In genomic region chr4:130043796-130044195, GRCh38 we compare ENCODE assay signal across 13 cellular contexts.
DNase-seq lines count a peak whose midpoint lies in the region; ATAC-seq and TF ChIP-seq lines count a peak whose summit lies in the region.
"Had no signal": no experiment of that assay in that cellular context is flagged by ENCODE, and none has a peak within 500 bp of the region (broad histone marks: within the 10 kb centered on the region; RNA-seq: fewer than 3 reads in every experiment).

No MANE protein-coding gene starts in this region.

- H3K4me1 ChIP-seq in neural progenitor cell: no peaks in the 10 kb centered on the region
- H3K4me1 ChIP-seq in sigmoid colon: no peaks in the 10 kb centered on the region
- H3K4me1 ChIP-seq in esophagus squamous epithelium: no peaks in the 10 kb centered on the region
- H3K4me1 ChIP-seq: BLaER1 had no signal

- ATAC-seq in GM18499 (IDR thresholded peaks at IDR 0.05; ENCODE audit: insufficient read depth, unreplicated experiment): peak; percentile 84
- peak; percentile 90 for ATAC-seq in GM21619 (IDR thresholded peaks at IDR 0.05; ENCODE audit: unreplicated experiment)
- peak; percentile 90 for ATAC-seq in HG03460 (IDR thresholded peaks at IDR 0.05; ENCODE audit: unreplicated experiment)

- H3K9me3 ChIP-seq in neural progenitor cell (ENCODE audit: low read depth) (no peaks in the 10 kb centered on the region), sigmoid colon (no peaks in the 10 kb centered on the region), esophagus squamous epithelium (peaks cover 0 to 2% (median 0%) of the 10 kb centered on the region in 3 donors)
- H3K9me3 ChIP-seq: BLaER1 had no signal

- H3K36me3 ChIP-seq in neural progenitor cell (no peaks in the 10 kb centered on the region), sigmoid colon (no peaks in the 10 kb centered on the region), esophagus squamous epithelium (no peaks in the 10 kb centered on the region)
- H3K36me3 ChIP-seq: BLaER1 had no signal

- H3K4me3 ChIP-seq in neural progenitor cell: no peak overlapping the region
- H3K4me3 ChIP-seq in sigmoid colon: no peak overlapping the region
- H3K4me3 ChIP-seq in esophagus squamous epithelium: no peak overlapping the region
- H3K4me3 ChIP-seq: BLaER1 had no signal

- 7 to 34% methylated on average over 1 of the region's 1 CpG for WGBS in sigmoid colon, 2 donors
- 50 to 53% methylated on average over 1 of the region's 1 CpG for WGBS in esophagus squamous epithelium, 2 donors

- intact Hi-C loops in sigmoid colon (cut with DNase I): no loop called here
- intact Hi-C loops in esophagus squamous epithelium (cut with DNase I): no loop called here

- H3K4me1 Mint-ChIP-seq in neural progenitor cell: peaks cover 5% of the 10 kb centered on the region

- H3K79me2 ChIP-seq in neural progenitor cell (ENCODE audit: low read depth): no peaks in the 10 kb centered on the region

- DNase-seq in glomerular visceral epithelial cell (ENCODE audit: extremely low spot score): peak; percentile 70
- DNase-seq in neural progenitor cell (ENCODE audit: low spot score): no peak
- DNase-seq in AG08395 (ENCODE audit: low spot score): no peak
- no peak for DNase-seq in sigmoid colon
- no peak for DNase-seq in esophagus squamous epithelium (lab: John Stamatoyannopoulos, UW)
- DNase-seq: activated naive CD4-positive, alpha-beta T cell treated with Interleukin-2 at 50 U/mL for 16 hours; MV-4-11; NK-92 treated with Interleukin-12 subunit alpha and Interleukin-12 subunit beta, amount 100 ng/mL, for 24 hours had no signal

- H3K4me3 Mint-ChIP-seq in neural progenitor cell: no peak overlapping the region

- no peak overlapping the region for H3K4me2 ChIP-seq in neural progenitor cell
- H3K4me2 ChIP-seq: BLaER1 had no signal

- no peak for TF ChIP-seq POLR2A in sigmoid colon (IDR thresholded peaks at IDR 0.05)
- no peak for TF ChIP-seq POLR2A in esophagus squamous epithelium (IDR thresholded peaks at IDR 0.05)

- no peak overlapping the region for H2AFZ ChIP-seq in neural progenitor cell (replicated peaks)

- no peak overlapping the region for H3K27ac ChIP-seq in neural progenitor cell
- no peak overlapping the region for H3K27ac ChIP-seq in sigmoid colon
- no peak overlapping the region for H3K27ac ChIP-seq in esophagus squamous epithelium
- H3K27ac ChIP-seq: BLaER1 had no signal

- no peak overlapping the region for H3K27ac Mint-ChIP-seq in neural progenitor cell
- H3K27ac Mint-ChIP-seq: progenitor cell of endocrine pancreas had no signal

- H3K9me3 Mint-ChIP-seq in neural progenitor cell: peaks cover 4% of the 10 kb centered on the region

- no peak overlapping the region for H3K9ac ChIP-seq in neural progenitor cell
- H3K9ac ChIP-seq: BLaER1 had no signal

- TF ChIP-seq CTCF in neural progenitor cell (IDR thresholded peaks at IDR 0.05) (no peak), sigmoid colon (IDR thresholded peaks at IDR 0.05) (no peak), esophagus squamous epithelium (IDR thresholded peaks at IDR 0.05) (no peak)

- no peak for TF ChIP-seq EP300 in sigmoid colon (IDR thresholded peaks at IDR 0.05)

- H3K27me3 ChIP-seq in neural progenitor cell (no peaks in the 10 kb centered on the region), sigmoid colon (no peaks in the 10 kb centered on the region), esophagus squamous epithelium (no peaks in the 10 kb centered on the region)
- H3K27me3 ChIP-seq: BLaER1 had no signal

- H3K36me3 Mint-ChIP-seq in neural progenitor cell: no peaks in the 10 kb centered on the region

- no peaks in the 10 kb centered on the region for H3F3A ChIP-seq in neural progenitor cell (ENCODE audit: low read depth)

- no peaks in the 10 kb centered on the region for H4K20me1 ChIP-seq in neural progenitor cell (ENCODE audit: low read depth)
- H4K20me1 ChIP-seq: BLaER1 had no signal

- H3K27me3 Mint-ChIP-seq in neural progenitor cell (ENCODE audit: insufficient read depth, low read depth): no peaks in the 10 kb centered on the region
- H3K27me3 Mint-ChIP-seq: progenitor cell of endocrine pancreas had no signal
